In the genomic region with DNA sequence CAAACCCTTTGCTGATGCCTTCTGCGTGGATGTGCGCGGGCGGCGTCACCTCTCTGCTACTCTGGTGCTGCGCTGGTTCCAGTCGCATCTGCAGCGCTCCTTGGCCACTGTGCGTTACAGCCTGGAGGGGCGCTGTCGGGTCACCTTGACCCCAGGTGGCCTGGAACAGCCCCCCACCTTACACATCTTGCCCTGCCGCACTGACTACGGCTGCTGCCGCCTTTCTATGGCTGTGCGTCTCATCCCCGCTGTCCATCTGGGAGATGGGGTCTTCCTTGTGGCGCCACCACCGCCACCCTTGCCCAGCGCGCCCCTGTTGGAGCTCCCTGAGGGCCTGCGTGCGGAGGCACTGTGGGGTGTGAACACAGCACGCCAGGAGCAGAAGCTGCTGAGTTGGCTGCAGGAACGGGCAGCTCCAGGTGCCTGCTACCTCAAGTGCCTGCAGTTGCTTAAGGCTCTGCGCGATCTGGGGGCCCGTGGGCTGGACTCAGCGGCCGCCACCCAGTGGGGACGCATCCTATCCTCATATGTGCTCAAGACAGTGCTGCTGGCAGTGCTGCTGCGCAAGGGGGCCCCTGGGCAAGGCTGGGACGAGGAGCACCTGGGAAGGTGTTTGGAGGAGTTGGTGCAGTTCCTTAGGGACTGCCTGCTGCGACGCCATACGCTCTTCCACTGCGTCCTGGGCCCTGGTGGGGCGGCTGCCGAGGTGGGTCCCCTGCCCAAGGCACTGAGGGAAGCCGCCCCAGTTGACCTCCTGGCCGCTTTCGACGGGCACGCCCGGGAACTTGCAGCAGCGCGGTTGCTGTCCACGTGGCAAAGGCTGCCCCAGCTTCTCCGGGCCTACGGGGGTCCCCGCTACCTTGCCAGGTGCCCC, we compare ENCODE assay signal across 8 cellular contexts. TPM values are rescaled to one million over a fixed set of nuclear protein-coding genes. Genes with fewer than 3 reads are reported as not detected.
A peak's percentile ranks its signal among the peaks of the same experiment; 100 is the strongest.
DNase-seq lines count a peak whose midpoint lies in the region; ATAC-seq and TF ChIP-seq lines count a peak whose summit lies in the region.

No MANE protein-coding gene starts in this region.

- no peak overlapping the region for H2AFZ ChIP-seq in parathyroid adenoma

- H3K4me3 ChIP-seq in BJ (ENCODE audit: low read depth, low read length) (peak overlapping the region; percentile 75), WERI-Rb-1 (ENCODE audit: low read depth, low read length) (no peak overlapping the region), foreskin fibroblast (ENCODE audit: low read depth in 1 of 2, low read length in 2 of 2) (peak overlapping the region; percentile 63 to 76), parathyroid adenoma (ENCODE audit: low read depth, low read length) (peak overlapping the region; percentile 63)

- H3K4me2 ChIP-seq in parathyroid adenoma (ENCODE audit: low read length): peak overlapping the region; percentile 95

- peaks cover 6% of the 10 kb centered on the region for H3K4me1 ChIP-seq in parathyroid adenoma

- POLR2A ChIA-PET in BJ (lab: Charles Lee): no interaction called here

- DNase-seq in BJ (ENCODE audit: low read depth) (no peak), WERI-Rb-1 (no peak), foreskin fibroblast (no peak), dedifferentiated amniotic fluid mesenchymal stem cell (ENCODE audit: extremely low spot score) (no peak), AML-193 (lab: John Stamatoyannopoulos, UW) (no peak)

- H3K27me3 ChIP-seq in BJ (ENCODE audit: control insufficient read depth, insufficient read depth, low read length) (no peaks in the 10 kb centered on the region), WERI-Rb-1 (ENCODE audit: insufficient read depth, low read depth, severe bottlenecking) (no peaks in the 10 kb centered on the region), parathyroid adenoma (ENCODE audit: control insufficient read depth, insufficient read depth, low read length) (no peaks in the 10 kb centered on the region)

- CTCF ChIA-PET in BJ (lab: Yijun Ruan, JAX): interaction anchor here (0.8 to 1.3 kb wide), 3 partner anchors 28 to 62 kb away, joined by 3 to 4 read pairs (median 4); no protein-coding TSS in a partner anchor

- no peaks in the 10 kb centered on the region for H3K9me3 ChIP-seq in WERI-Rb-1 (ENCODE audit: severe bottlenecking)
- no peaks in the 10 kb centered on the region for H3K9me3 ChIP-seq in parathyroid adenoma (ENCODE audit: control insufficient read depth, low read length)

- no peak overlapping the region for H3K27ac ChIP-seq in WERI-Rb-1
- H3K27ac ChIP-seq in parathyroid adenoma: no peak overlapping the region

- H3K9ac ChIP-seq in parathyroid adenoma: no peak overlapping the region

- no peak for ATAC-seq in HG02852 (IDR thresholded peaks at IDR 0.05; ENCODE audit: unreplicated experiment)
- ATAC-seq in HG03159 (IDR thresholded peaks at IDR 0.05; ENCODE audit: unreplicated experiment): no peak

- TF ChIP-seq CTCF in BJ (IDR thresholded peaks at IDR 0.05; ENCODE audit: insufficient read depth, low read depth, low read length) (0 out of 2 replicates have a peak, but pooled peaks have one; percentile 16), WERI-Rb-1 (IDR thresholded peaks at IDR 0.05; ENCODE audit: low read depth, low read length) (peak; percentile 28; the same call in 1 of the 2 replicates), foreskin fibroblast (IDR thresholded peaks at IDR 0.05; ENCODE audit: low read depth, low read length) (no peak), parathyroid adenoma (IDR thresholded peaks at IDR 0.05) (no peak)

- H3K36me3 ChIP-seq in BJ (ENCODE audit: control insufficient read depth, insufficient read depth, low read length) (peaks cover 10% of the 10 kb centered on the region), WERI-Rb-1 (no peaks in the 10 kb centered on the region), parathyroid adenoma (ENCODE audit: control insufficient read depth, insufficient read depth, low read length) (no peaks in the 10 kb centered on the region)

- no peaks in the 10 kb centered on the region for H3K79me2 ChIP-seq in parathyroid adenoma

RNA-seq across cellular contexts. Expression of a gene that starts 1.6 kb away (rescaled TPM):
- 14.9 and 15.8 TPM in 2 replicates for polyA plus RNA-seq in BJ (2011; rRNA removed)
- polyA minus RNA-seq in BJ (2011; rRNA and poly(A)+ RNA removed): 17.2 and 19.7 TPM in 2 replicates

RNA-seq across cellular contexts. Expression of a gene that starts 48.0 kb away (rescaled TPM):
- 10.7 and 13.1 TPM in 2 replicates for polyA plus RNA-seq in BJ (2011; rRNA removed)
- polyA minus RNA-seq in BJ (2011; rRNA and poly(A)+ RNA removed): 8.8 and 10.4 TPM in 2 replicates

RNA-seq across cellular contexts. Expression of a gene that starts 52.7 kb away (rescaled TPM):
- 0.09 TPM in 1 of 2 replicates, not detected in the other for polyA plus RNA-seq in BJ (2011; rRNA removed)
- polyA minus RNA-seq in BJ (2011; rRNA and poly(A)+ RNA removed): 0.05 and 0.43 TPM in 2 replicates

Comparison
In these comparisons a context has a peak if more than half of its experiments do, and no peak if none do; other contexts are left out.
1. CTCF ChIP-seq: peak in BJ (single experiment) and WERI-Rb-1 (single experiment); none in foreskin fibroblast (single experiment) and parathyroid adenoma (single experiment).